Comparison of ENCODE assay signal across 37 cellular contexts in the genomic region with DNA sequence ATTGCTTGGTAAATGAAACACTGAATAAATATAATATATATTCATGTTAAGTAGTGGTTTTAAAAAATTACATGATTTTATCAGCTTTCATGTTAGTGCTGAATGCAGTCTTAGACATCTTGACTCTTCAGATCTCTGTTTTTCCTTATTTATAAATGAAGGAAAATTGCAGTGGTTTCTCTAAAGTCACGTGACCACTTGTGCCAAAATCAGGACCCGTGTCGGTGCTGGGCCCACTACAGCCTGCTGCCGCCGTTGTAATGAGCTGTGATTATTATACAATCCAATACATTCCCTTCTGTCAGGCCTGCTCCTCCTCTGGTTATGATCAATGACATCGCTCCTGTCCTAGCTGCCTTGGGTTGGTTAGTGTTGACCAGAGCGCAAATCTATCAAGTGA.
"Had no signal": no experiment of that assay in that cellular context is flagged by ENCODE, and none has a peak within 500 bp of the region (broad histone marks: within the 10 kb centered on the region; RNA-seq: fewer than 3 reads in every experiment).

No MANE protein-coding gene starts in this region.

- H3K27me3 ChIP-seq: adrenal gland, body of pancreas, brain microvascular endothelial cell, breast epithelium had no signal

- H3K9me3 Mint-ChIP-seq: activated B cell treated with CpG ODN at 0.5 μM for 24 hours; T-helper 1 cell treated with Interleukin-12 subunit alpha and Interleukin-12 subunit beta and Interleukin-4 antibody, amounts not matched to agents 30 μg/mL and 1 μg/mL, for 36 hours had no signal

- H3K4me3 ChIP-seq: adrenal gland, body of pancreas, breast epithelium had no signal

- H3K27ac Mint-ChIP-seq: activated B cell treated with CpG ODN at 0.5 μM for 24 hours; activated CD4-positive, alpha-beta memory T cell treated with anti-CD3 and anti-CD28 coated beads for 36 hours; activated CD4-positive, alpha-beta T cell treated with anti-CD3 and anti-CD28 coated beads, Interleukin-2, amount 10 ng/mL, durations not matched to agents 24 days and 14 days; activated CD8-positive, alpha-beta T cell treated with anti-CD3 and anti-CD28 coated beads for 36 hours; activated naive CD4-positive, alpha-beta T cell treated with anti-CD3 and anti-CD28 coated beads for 36 hours; activated naive CD4-positive, alpha-beta T cell treated with anti-CD3 and anti-CD28 coated beads, Interleukin-2, amount 50 U/mL, for 72 hours; activated T-cell treated with anti-CD3 and anti-CD28 coated beads, Interleukin-2, amount 50 U/mL, for 72 hours; activated T-helper 1 cell treated with anti-CD3 and anti-CD28 coated beads, Interleukin-12 subunit alpha, Interleukin-12 subunit beta, Interleukin-2, Interleukin-4 antibody, amounts not matched to agents 30 ng/mL and 10 ng/mL and 1 ng/mL, durations not matched to agents 14 hours and 24 hours and 36 hours; T-helper 1 cell treated with Interleukin-12 subunit alpha and Interleukin-12 subunit beta and Interleukin-4 antibody, amounts not matched to agents 30 μg/mL and 1 μg/mL, for 36 hours; T-helper 2 cell treated with Interferon-gamma antibody and Interleukin-4, amounts not matched to agents 5 μg/mL and 100 μg/mL, for 36 hours had no signal

- H3K27ac ChIP-seq: adrenal gland, body of pancreas, brain microvascular endothelial cell, breast epithelium, VCaP had no signal

- ATAC-seq: activated CD8-positive, alpha-beta T cell treated with anti-CD3 and anti-CD28 coated beads for 36 hours; activated naive CD4-positive, alpha-beta T cell treated with anti-CD3 and anti-CD28 coated beads, Interleukin-2, amount 50 U/mL, for 72 hours; activated T-cell treated with anti-CD3 and anti-CD28 coated beads, Interleukin-2, amount 50 U/mL, for 4 hours; activated T-cell treated with anti-CD3 and anti-CD28 coated beads, Interleukin-2, amount 50 U/mL, for 72 hours; activated T-helper 17 cell treated with anti-CD3 and anti-CD28 coated beads, Interleukin-2, amount 50 U/mL, for 72 hours; body of pancreas had no signal

- DNase-seq: activated B cell treated with CpG ODN at 0.5 μM for 24 hours; activated CD4-positive, alpha-beta memory T cell treated with anti-CD3 and anti-CD28 coated beads for 36 hours; activated CD4-positive, alpha-beta T cell treated with anti-CD3 and anti-CD28 coated beads for 4 hours; activated CD4-positive, alpha-beta T cell treated with anti-CD3 and anti-CD28 coated beads, Interleukin-2, amount 10 ng/mL, durations not matched to agents 24 days and 14 days; activated CD4-positive, alpha-beta T cell treated with anti-CD3 and anti-CD28 coated beads, Interleukin-2, amount 50 U/mL, for 1 hour; activated CD4-positive, alpha-beta T cell treated with anti-CD3 and anti-CD28 coated beads, Interleukin-2, amount 50 U/mL, for 4 hours; activated CD4-positive, CD25-positive, alpha-beta regulatory T cell treated with anti-CD3 and anti-CD28 coated beads, Interleukin-2, amount 50 U/mL, for 72 hours; activated CD8-positive, alpha-beta memory T cell treated with anti-CD3 and anti-CD28 coated beads, Interleukin-2, amount 50 U/mL, for 4 hours; activated CD8-positive, alpha-beta T cell treated with anti-CD3 and anti-CD28 coated beads for 36 hours; activated effector memory CD4-positive, alpha-beta T cell treated with anti-CD3 and anti-CD28 coated beads, Interleukin-2, amount 50 U/mL, for 16 hours; activated gamma-delta T cell treated with Interleukin-2 at 50 U/mL for 16 hours; activated naive CD4-positive, alpha-beta T cell; activated naive CD4-positive, alpha-beta T cell treated with anti-CD3 and anti-CD28 coated beads for 36 hours; activated naive CD4-positive, alpha-beta T cell treated with anti-CD3 and anti-CD28 coated beads, Interleukin-2, amount 50 U/mL, for 16 hours; activated T-cell treated with anti-CD3 and anti-CD28 coated beads for 4 hours; activated T-cell treated with anti-CD3 and anti-CD28 coated beads, Interleukin-2, amount 50 U/mL, for 1 hour; activated T-cell treated with anti-CD3 and anti-CD28 coated beads, Interleukin-2, amount 50 U/mL, for 4 hours; activated T-cell treated with anti-CD3 and anti-CD28 coated beads, Interleukin-2, amount 50 U/mL, for 72 hours; adrenal gland; amniotic stem cell; aorta; body of pancreas; brain microvascular endothelial cell; caudate nucleus; T-helper 1 cell; T-helper 2 cell; T-helper 9 cell had no signal

- H3K4me1 ChIP-seq: adrenal gland, body of pancreas, breast epithelium had no signal

- H3K27me3 Mint-ChIP-seq: activated B cell treated with CpG ODN at 0.5 μM for 24 hours; activated CD4-positive, alpha-beta memory T cell treated with anti-CD3 and anti-CD28 coated beads for 36 hours; activated CD4-positive, alpha-beta T cell treated with anti-CD3 and anti-CD28 coated beads, Interleukin-2, amount 10 ng/mL, durations not matched to agents 24 days and 14 days; activated CD8-positive, alpha-beta T cell treated with anti-CD3 and anti-CD28 coated beads for 36 hours; activated T-helper 17 cell treated with anti-CD3 and anti-CD28 coated beads, Interleukin-2, amount 50 U/mL, for 72 hours had no signal

- H3K4me3 Mint-ChIP-seq: activated B cell treated with CpG ODN at 0.5 μM for 24 hours; activated CD4-positive, alpha-beta memory T cell treated with anti-CD3 and anti-CD28 coated beads for 36 hours; activated CD4-positive, alpha-beta T cell treated with anti-CD3 and anti-CD28 coated beads, Interleukin-2, amount 10 ng/mL, durations not matched to agents 24 days and 14 days; activated CD8-positive, alpha-beta T cell treated with anti-CD3 and anti-CD28 coated beads for 36 hours; activated naive CD4-positive, alpha-beta T cell treated with anti-CD3 and anti-CD28 coated beads for 36 hours; activated T-cell treated with anti-CD3 and anti-CD28 coated beads, Interleukin-2, amount 50 U/mL, for 4 hours; activated T-cell treated with anti-CD3 and anti-CD28 coated beads, Interleukin-2, amount 50 U/mL, for 72 hours; activated T-helper 1 cell treated with anti-CD3 and anti-CD28 coated beads, Interleukin-12 subunit alpha, Interleukin-12 subunit beta, Interleukin-2, Interleukin-4 antibody, amounts not matched to agents 30 ng/mL and 10 ng/mL and 1 ng/mL, durations not matched to agents 14 hours and 24 hours and 36 hours; activated T-helper 17 cell treated with anti-CD3 and anti-CD28 coated beads, Interleukin-2, amount 50 U/mL, for 72 hours; T-helper 1 cell treated with Interleukin-12 subunit alpha and Interleukin-12 subunit beta and Interleukin-4 antibody, amounts not matched to agents 30 μg/mL and 1 μg/mL, for 36 hours; T-helper 2 cell treated with Interferon-gamma antibody and Interleukin-4, amounts not matched to agents 5 μg/mL and 100 μg/mL, for 36 hours had no signal

- FAIRE-seq: astrocyte, colon, TTC549 had no signal

- H3K36me3 ChIP-seq: adrenal gland, brain microvascular endothelial cell, breast epithelium had no signal

- H3K9me3 ChIP-seq: adrenal gland, body of pancreas, breast epithelium had no signal
